Comparison of ENCODE assay signal across 1 cellular context in genomic region chr14:100376751-100377171, GRCh38.
TF ChIP-seq lines count a peak whose summit lies in the region.

No MANE protein-coding gene starts in this region.

TF ChIP-seq in GM12878, 131 proteins besides CTCF, POLR2A, EP300 and RAD21:
- TF ChIP-seq NBN (IDR thresholded peaks at IDR 0.05): no peak
